In genomic region chr10:104416-104815, GRCh38 we compare ENCODE assay signal across 31 cellular contexts. TPM values are rescaled to one million over a fixed set of nuclear protein-coding genes. Genes with fewer than 3 reads are reported as not detected.
"Had no signal": no experiment of that assay in that cellular context is flagged by ENCODE, and none has a peak within 500 bp of the region (broad histone marks: within the 10 kb centered on the region; RNA-seq: fewer than 3 reads in every experiment).

No MANE protein-coding gene starts in this region.

- H3K36me3 Mint-ChIP-seq: stimulated activated effector memory CD8-positive, alpha-beta T cell treated with anti-CD3 and anti-CD28 coated beads, Interleukin-12 subunit alpha, Interleukin-12 subunit beta, amount 100 ng/mL, for 72 hours; stimulated activated memory B cell treated with anti-CD40 and anti-IgM and Interleukin-4, amounts not matched to agents 10 μg/mL and 1 μg/mL and 100 μg/mL, for 72 hours; stimulated activated naive B cell treated with anti-CD40 and anti-IgM and Interleukin-4, amounts not matched to agents 10 μg/mL and 1 μg/mL and 100 μg/mL, for 72 hours; type B pancreatic cell had no signal

- H3K27ac ChIP-seq: stomach, suprapubic skin, testis, thoracic aorta, thyroid gland, tibial artery, tibial nerve, transverse colon, upper lobe of left lung, upper lobe of right lung, uterus, vagina had no signal

- H3K9me3 ChIP-seq: suprapubic skin, testis, thoracic aorta, thyroid gland, transverse colon, upper lobe of left lung, upper lobe of right lung, uterus, vagina had no signal

- DNase-seq: stimulated activated CD4-positive, alpha-beta T cell treated with anti-CD3 and anti-CD28 coated beads, Interleukin-2, amount 100 ng/mL, for 48 hours; stimulated activated CD4-positive, alpha-beta T cell treated with anti-CD3 and anti-CD28 coated beads, Interleukin-4, amount 100 ng/mL, for 1 hour; stimulated activated CD4-positive, alpha-beta T cell treated with anti-CD3 and anti-CD28 coated beads, Interleukin-4, amount 100 ng/mL, for 24 hours; stimulated activated CD4-positive, alpha-beta T cell treated with anti-CD3 and anti-CD28 coated beads, Interleukin-4, amount 100 ng/mL, for 4 hours; stimulated activated CD8-positive, alpha-beta memory T cell treated with anti-CD3 and anti-CD28 coated beads, Interleukin-4, amount 100 ng/mL, for 48 hours; stimulated activated naive B cell treated with anti-CD40 and anti-IgM and Interleukin-4, amounts not matched to agents 10 μg/mL and 1 μg/mL and 100 μg/mL, for 72 hours; stimulated activated naive CD4-positive, alpha-beta T cell; stimulated activated naive CD4-positive, alpha-beta T cell treated with Interleukin-2 at 50 U/mL for 16 hours; stimulated activated naive CD8-positive, alpha-beta T cell treated with anti-CD3 and anti-CD28 coated beads, Interleukin-15, amount 100 ng/mL, for 72 hours; stimulated activated naive CD8-positive, alpha-beta T cell treated with anti-CD3 and anti-CD28 coated beads, Interleukin-15, Interleukin-2, amounts not matched to agents 100 U/mL and 50 U/mL, for 24 hours; stomach; substantia nigra; testis; thyroid gland; tibial artery; transverse colon; upper lobe of right lung; uterus had no signal

- ATAC-seq: stimulated activated effector memory CD8-positive, alpha-beta T cell treated with anti-CD3 and anti-CD28 coated beads, Interleukin-12 subunit alpha, Interleukin-12 subunit beta, amount 100 ng/mL, for 72 hours; stimulated activated memory B cell treated with anti-CD40 and anti-IgM and Interleukin-4, amounts not matched to agents 10 μg/mL and 1 μg/mL and 100 μg/mL, for 72 hours; stimulated activated naive B cell treated with anti-CD40 and anti-IgM and Interleukin-4, amounts not matched to agents 10 μg/mL and 1 μg/mL and 100 μg/mL, for 72 hours; stimulated activated naive CD8-positive, alpha-beta T cell treated with anti-CD3 and anti-CD28 coated beads, Interleukin-15, amount 100 ng/mL, for 72 hours; stimulated activated naive CD8-positive, alpha-beta T cell treated with anti-CD3 and anti-CD28 coated beads, Interleukin-15, Interleukin-2, amounts not matched to agents 100 U/mL and 50 U/mL, for 24 hours had no signal

- H3K4me3 Mint-ChIP-seq: stimulated activated effector memory CD8-positive, alpha-beta T cell treated with anti-CD3 and anti-CD28 coated beads, Interleukin-12 subunit alpha, Interleukin-12 subunit beta, amount 100 ng/mL, for 72 hours; stimulated activated memory B cell treated with anti-CD40 and anti-IgM and Interleukin-4, amounts not matched to agents 10 μg/mL and 1 μg/mL and 100 μg/mL, for 72 hours; stimulated activated naive B cell treated with anti-CD40 and anti-IgM and Interleukin-4, amounts not matched to agents 10 μg/mL and 1 μg/mL and 100 μg/mL, for 72 hours; stimulated activated naive CD8-positive, alpha-beta T cell treated with anti-CD3 and anti-CD28 coated beads, Interleukin-15, amount 100 ng/mL, for 72 hours; stimulated activated naive CD8-positive, alpha-beta T cell treated with anti-CD3 and anti-CD28 coated beads, Interleukin-15, Interleukin-2, amounts not matched to agents 100 ng/mL and 50 ng/mL, for 24 hours; type B pancreatic cell had no signal

- H3K4me3 ChIP-seq: stomach, suprapubic skin, testis, thoracic aorta, thyroid gland, tibial artery, tibial nerve, transverse colon, upper lobe of left lung, upper lobe of right lung, uterus, vagina had no signal

- H3K27me3 Mint-ChIP-seq: stimulated activated memory B cell treated with anti-CD40 and anti-IgM and Interleukin-4, amounts not matched to agents 10 μg/mL and 1 μg/mL and 100 μg/mL, for 72 hours; stimulated activated naive CD8-positive, alpha-beta T cell treated with anti-CD3 and anti-CD28 coated beads, Interleukin-15, amount 100 ng/mL, for 72 hours; stimulated activated naive CD8-positive, alpha-beta T cell treated with anti-CD3 and anti-CD28 coated beads, Interleukin-15, Interleukin-2, amounts not matched to agents 100 ng/mL and 50 ng/mL, for 24 hours; type B pancreatic cell had no signal

- H3K27me3 ChIP-seq: stomach, suprapubic skin, testis, thyroid gland, tibial nerve, transverse colon, upper lobe of left lung, upper lobe of right lung, uterus, vagina had no signal

- H3K4me1 Mint-ChIP-seq: stimulated activated effector memory CD8-positive, alpha-beta T cell treated with anti-CD3 and anti-CD28 coated beads, Interleukin-12 subunit alpha, Interleukin-12 subunit beta, amount 100 ng/mL, for 72 hours; stimulated activated memory B cell treated with anti-CD40 and anti-IgM and Interleukin-4, amounts not matched to agents 10 μg/mL and 1 μg/mL and 100 μg/mL, for 72 hours; stimulated activated naive B cell treated with anti-CD40 and anti-IgM and Interleukin-4, amounts not matched to agents 10 μg/mL and 1 μg/mL and 100 μg/mL, for 72 hours had no signal

- FAIRE-seq: urothelium cell line had no signal

- H3K36me3 ChIP-seq: stomach, suprapubic skin, thoracic aorta, thyroid gland, tibial artery, tibial nerve, transverse colon, upper lobe of left lung, upper lobe of right lung, uterus, vagina had no signal

- H3K9me3 Mint-ChIP-seq: stimulated activated effector memory CD8-positive, alpha-beta T cell treated with anti-CD3 and anti-CD28 coated beads, Interleukin-12 subunit alpha, Interleukin-12 subunit beta, amount 100 ng/mL, for 72 hours; stimulated activated memory B cell treated with anti-CD40 and anti-IgM and Interleukin-4, amounts not matched to agents 10 μg/mL and 1 μg/mL and 100 μg/mL, for 72 hours; stimulated activated naive B cell treated with anti-CD40 and anti-IgM and Interleukin-4, amounts not matched to agents 10 μg/mL and 1 μg/mL and 100 μg/mL, for 72 hours; stimulated activated naive CD8-positive, alpha-beta T cell treated with anti-CD3 and anti-CD28 coated beads, Interleukin-15, amount 100 ng/mL, for 72 hours; stimulated activated naive CD8-positive, alpha-beta T cell treated with anti-CD3 and anti-CD28 coated beads, Interleukin-15, Interleukin-2, amounts not matched to agents 100 ng/mL and 50 ng/mL, for 24 hours had no signal

- H3K4me1 ChIP-seq: stomach, suprapubic skin, testis, thyroid gland, tibial artery, tibial nerve, transverse colon, upper lobe of left lung, upper lobe of right lung, uterus, vagina had no signal

- H3K27ac Mint-ChIP-seq: stimulated activated effector memory CD8-positive, alpha-beta T cell treated with anti-CD3 and anti-CD28 coated beads, Interleukin-12 subunit alpha, Interleukin-12 subunit beta, amount 100 ng/mL, for 72 hours; stimulated activated memory B cell treated with anti-CD40 and anti-IgM and Interleukin-4, amounts not matched to agents 10 μg/mL and 1 μg/mL and 100 μg/mL, for 72 hours; stimulated activated naive B cell treated with anti-CD40 and anti-IgM and Interleukin-4, amounts not matched to agents 10 μg/mL and 1 μg/mL and 100 μg/mL, for 72 hours; stimulated activated naive CD8-positive, alpha-beta T cell treated with anti-CD3 and anti-CD28 coated beads, Interleukin-15, amount 100 ng/mL, for 72 hours; stimulated activated naive CD8-positive, alpha-beta T cell treated with anti-CD3 and anti-CD28 coated beads, Interleukin-15, Interleukin-2, amounts not matched to agents 100 ng/mL and 50 ng/mL, for 24 hours; type B pancreatic cell had no signal

RNA-seq across cellular contexts. Expression of gene TUBB8, which starts 55.3 kb away (rescaled TPM):
- total RNA-seq: stomach, subcutaneous adipose tissue, suprapubic skin, temporal lobe, thoracic aorta, upper lobe of left lung, urinary bladder, uterus, vagina had no signal
